ENCODE assay signal across 1 cellular context in genomic region chr9:72327631-72328030, GRCh38.
TF ChIP-seq lines count a peak whose summit lies in the region.

No MANE protein-coding gene starts in this region.

TF ChIP-seq in HepG2, 621 proteins besides CTCF, POLR2A, EP300 and RAD21 (continued from another document):
- TF ChIP-seq NFAT5 (CRISPR knock-in tag; IDR thresholded peaks at IDR 0.05) (no peak), TAF15 (IDR thresholded peaks at IDR 0.05; ENCODE audit: low read depth, low read length, poor library complexity, severe bottlenecking) (no peak), ZFX (CRISPR knock-in tag; IDR thresholded peaks at IDR 0.05; ENCODE audit: low read depth) (no peak), KAT2B (IDR thresholded peaks at IDR 0.05; ENCODE audit: borderline replicate concordance, low read depth, low read length) (no peak), TBX2 (CRISPR knock-in tag; IDR thresholded peaks at IDR 0.05; ENCODE audit: borderline replicate concordance) (no peak), TIGD3 (CRISPR knock-in tag; IDR thresholded peaks at IDR 0.05; ENCODE audit: borderline replicate concordance) (no peak), ZBTB40 (IDR thresholded peaks at IDR 0.05) (no peak), ZBTB40 (CRISPR knock-in tag; IDR thresholded peaks at IDR 0.05) (no peak), ZNF335 (CRISPR knock-in tag; IDR thresholded peaks at IDR 0.05) (no peak), CHD4 (IDR thresholded peaks at IDR 0.05; ENCODE audit: borderline replicate concordance, low read length) (no peak), ARID4A (CRISPR knock-in tag; IDR thresholded peaks at IDR 0.05; ENCODE audit: borderline replicate concordance) (no peak), ZNF737 (CRISPR knock-in tag; IDR thresholded peaks at IDR 0.05; ENCODE audit: borderline replicate concordance) (no peak), ZNF616 (CRISPR knock-in tag; IDR thresholded peaks at IDR 0.05; ENCODE audit: low read depth) (no peak), ZNF343 (CRISPR knock-in tag; IDR thresholded peaks at IDR 0.05) (no peak), U2AF2 (IDR thresholded peaks at IDR 0.05; ENCODE audit: low read depth, low read length) (no peak), USF2 (IDR thresholded peaks at IDR 0.05; ENCODE audit: low read depth, low read length) (no peak), USF2 (CRISPR knock-in tag; IDR thresholded peaks at IDR 0.05; ENCODE audit: borderline replicate concordance) (no peak), TARDBP (CRISPR knock-in tag; IDR thresholded peaks at IDR 0.05) (no peak), ATF2 (CRISPR knock-in tag; IDR thresholded peaks at IDR 0.05) (no peak), ZFP37 (CRISPR knock-in tag; IDR thresholded peaks at IDR 0.05; ENCODE audit: borderline replicate concordance) (no peak)
